Comparison of ENCODE assay signal across 16 cellular contexts in genomic region chr4:111793686-111794085, GRCh38.
DNase-seq lines count a peak whose midpoint lies in the region; ATAC-seq and TF ChIP-seq lines count a peak whose summit lies in the region.
"Had no signal": no experiment of that assay in that cellular context is flagged by ENCODE, and none has a peak within 500 bp of the region (broad histone marks: within the 10 kb centered on the region; RNA-seq: fewer than 3 reads in every experiment).

No MANE protein-coding gene starts in this region.

- H2AFZ ChIP-seq in H9 (ENCODE audit: low read length), result no peak overlapping the region

- H3K4me3 ChIP-seq in mesendoderm (ENCODE audit: low read length) (no peak overlapping the region), psoas muscle (no peak overlapping the region)

- H2AK5ac ChIP-seq in H9 (ENCODE audit: insufficient read length, low read length) (no peak overlapping the region), mesendoderm (ENCODE audit: low read length) (no peak overlapping the region)

- H3K18ac ChIP-seq in H9 (ENCODE audit: insufficient read length, low read depth, low read length) (no peak overlapping the region), mesendoderm (ENCODE audit: low read length) (no peak overlapping the region)

- H4K5ac ChIP-seq in H9 (ENCODE audit: insufficient read length, low read depth, low read length), result no peak overlapping the region
- no peak overlapping the region for H4K5ac ChIP-seq in mesendoderm (ENCODE audit: low read length)

- H3K4me1 Mint-ChIP-seq in H9 (peaks cover 26 to 28% of the 10 kb centered on the region in 2 experiments), brain (peaks cover 77% of the 10 kb centered on the region)

- H3K27ac ChIP-seq in H9 (ENCODE audit: insufficient read length, low read depth, low read length) (no peak overlapping the region), mesendoderm (ENCODE audit: low read depth, low read length) (no peak overlapping the region), psoas muscle (no peak overlapping the region)
- H3K27ac ChIP-seq: C4-2B had no signal

- no peak overlapping the region for H3K14ac ChIP-seq in H9 (ENCODE audit: insufficient read depth, low read length)

- no peaks in the 10 kb centered on the region for H3K9me3 ChIP-seq in H9 (ENCODE audit: control insufficient read depth, low read depth, low read length)
- no peaks in the 10 kb centered on the region for H3K9me3 ChIP-seq in psoas muscle
- H3K9me3 ChIP-seq: BE2C had no signal

- no peak overlapping the region for H2BK20ac ChIP-seq in H9 (ENCODE audit: low read depth, low read length, poor library complexity, severe bottlenecking)

- no peak overlapping the region for H2BK120ac ChIP-seq in H9 (ENCODE audit: low read depth, low read length, poor library complexity, severe bottlenecking)
- H2BK120ac ChIP-seq in mesendoderm (ENCODE audit: low read depth, low read length), result no peak overlapping the region

- no peak overlapping the region for H3K4ac ChIP-seq in H9 (ENCODE audit: low read depth, low read length)
- no peak overlapping the region for H3K4ac ChIP-seq in mesendoderm (ENCODE audit: low read depth, low read length)

- H4K8ac ChIP-seq in H9 (replicated peaks; ENCODE audit: insufficient read length, low read depth, low read length) (no peak overlapping the region), mesendoderm (ENCODE audit: low read depth, low read length) (no peak overlapping the region)

- H3K4me2 ChIP-seq in H9 (ENCODE audit: insufficient read depth, insufficient read length, low read length), result no peak overlapping the region
- no peak overlapping the region for H3K4me2 ChIP-seq in mesendoderm (ENCODE audit: low read length)

- no peak overlapping the region for H2BK12ac ChIP-seq in H9 (ENCODE audit: insufficient read length, low read depth, low read length)

- H3K27me3 ChIP-seq in H9 (ENCODE audit: insufficient read depth, low read length) (no peaks in the 10 kb centered on the region), mesendoderm (ENCODE audit: insufficient read depth, low read length, poor library complexity) (no peaks in the 10 kb centered on the region), psoas muscle (ENCODE audit: insufficient read depth in 3 of 3, low read length in 2 of 3) (peaks cover 0 to 10% (median 0%) of the 10 kb centered on the region in 3 donors)
- H3K27me3 ChIP-seq: BE2C had no signal

- no peaks in the 10 kb centered on the region for H3K36me3 ChIP-seq in mesendoderm (ENCODE audit: control insufficient read depth, insufficient read depth, low read length)
- no peaks in the 10 kb centered on the region for H3K36me3 ChIP-seq in psoas muscle (ENCODE audit: insufficient read depth in 1 of 2, low read depth in 1 of 2)
- H3K36me3 ChIP-seq: BE2C had no signal

- 0 out of 7 replicates have a peak overlapping the region, but pooled peaks of 2 of the 3 experiments have one; percentile 32 to 51 for H3K27ac Mint-ChIP-seq in H9
- peak overlapping the region in 4 of 5 experiments; percentile 50 to 92 (median 76) for H3K27ac Mint-ChIP-seq in brain
- H3K27ac Mint-ChIP-seq: CD8-positive, alpha-beta T cell had no signal

- H3K56ac ChIP-seq in H9 (ENCODE audit: insufficient read length, low read depth, low read length) (no peak overlapping the region), mesendoderm (ENCODE audit: low read length) (no peak overlapping the region)

- no peaks in the 10 kb centered on the region for H3K23me2 ChIP-seq in H9 (ENCODE audit: insufficient read length, low read depth, low read length, poor library complexity, severe bottlenecking)

- no peaks in the 10 kb centered on the region for H4K20me1 ChIP-seq in H9 (ENCODE audit: control insufficient read depth, insufficient read depth, insufficient read length)

- H3K27me3 Mint-ChIP-seq in H9 (ENCODE audit: low read depth), result peaks cover 12% of the 10 kb centered on the region
- H3K27me3 Mint-ChIP-seq in brain, result no peaks in the 10 kb centered on the region

- no peaks in the 10 kb centered on the region; the same call in 1 of the 2 replicates for H3K4me1 ChIP-seq in H9 (ENCODE audit: insufficient read depth, low read length)
- H3K4me1 ChIP-seq in mesendoderm (ENCODE audit: control insufficient read depth, low read depth, low read length), result peaks cover 2% of the 10 kb centered on the region
- H3K4me1 ChIP-seq in psoas muscle, result no peaks in the 10 kb centered on the region
- H3K4me1 ChIP-seq: BE2C had no signal

- H3K23ac ChIP-seq in H9 (ENCODE audit: insufficient read length, low read depth, low read length) (no peak overlapping the region), mesendoderm (ENCODE audit: low read length) (no peak overlapping the region)

- TF ChIP-seq CTCF in H9 (conservative IDR thresholded peaks at IDR 0.05), result no peak
- no peak for TF ChIP-seq CTCF in brain (conservative IDR thresholded peaks at IDR 0.05)
- TF ChIP-seq CTCF in psoas muscle (IDR thresholded peaks at IDR 0.05), result no peak

- H2BK15ac ChIP-seq in H9 (ENCODE audit: low read depth, low read length), result no peak overlapping the region
- H2BK15ac ChIP-seq in mesendoderm (replicated peaks; ENCODE audit: low read depth), result no peak overlapping the region

- H3K4me3 Mint-ChIP-seq in H9, result no peak overlapping the region
- peak overlapping the region in 3 of 5 experiments; percentile 2 to 65 (median 6) for H3K4me3 Mint-ChIP-seq in brain
- H3K4me3 Mint-ChIP-seq: CD8-positive, alpha-beta T cell had no signal

- no peaks in the 10 kb centered on the region for H3K36me3 Mint-ChIP-seq in H9 (ENCODE audit: insufficient read depth in 1 of 3, low read depth in 3 of 3)
- no peaks in the 10 kb centered on the region for H3K36me3 Mint-ChIP-seq in brain
- H3K36me3 Mint-ChIP-seq: CD8-positive, alpha-beta T cell had no signal

- H2BK5ac ChIP-seq in H9 (ENCODE audit: insufficient read length, low read length) (no peak overlapping the region), mesendoderm (ENCODE audit: low read length) (no peak overlapping the region)

- DNase-seq in H9 (no peak), NCI-H526 (lab: John Stamatoyannopoulos, UW) (peak; percentile 95 to 96), mesendoderm (peak; percentile 20), psoas muscle (no peak), CD1c-positive myeloid dendritic cell (ENCODE audit: extremely low spot score) (no peak)
- DNase-seq: BE2C; CD8-positive, alpha-beta T cell; COR-L47; DMS153; DND-41; GDM1; H7 had no signal

- H3K79me1 ChIP-seq in H9 (ENCODE audit: insufficient read depth, low read depth, low read length, poor library complexity, severe bottlenecking) (no peaks in the 10 kb centered on the region), mesendoderm (ENCODE audit: low read length) (no peaks in the 10 kb centered on the region)

- ATAC-seq in HG02981 (IDR thresholded peaks at IDR 0.05; ENCODE audit: unreplicated experiment), result no peak
- ATAC-seq in psoas muscle, result no peak
- no peak for ATAC-seq in GM21619 (IDR thresholded peaks at IDR 0.05; ENCODE audit: unreplicated experiment)
- ATAC-seq: CD8-positive, alpha-beta T cell had no signal

- H3K9ac ChIP-seq in H9 (ENCODE audit: extremely low read depth, insufficient read length, low read length) (no peak overlapping the region), mesendoderm (ENCODE audit: low read length) (no peak overlapping the region)

- H3T11ph ChIP-seq in H9 (ENCODE audit: low read length), result no peak overlapping the region

- H3K79me2 ChIP-seq in H9 (ENCODE audit: insufficient read depth, low read length) (no peaks in the 10 kb centered on the region), mesendoderm (ENCODE audit: control insufficient read depth, insufficient read depth, low read length) (no peaks in the 10 kb centered on the region)

- H3K9me3 Mint-ChIP-seq in H9 (no peaks in the 10 kb centered on the region), brain (no peaks in the 10 kb centered on the region)
- H3K9me3 Mint-ChIP-seq: CD8-positive, alpha-beta T cell had no signal

- H4K91ac ChIP-seq in H9 (ENCODE audit: insufficient read length, low read depth, low read length), result no peak overlapping the region

- intact Hi-C loops in psoas muscle (cut with DNase I), result no loop called here

Comparison
In these comparisons a context has a peak if more than half of its experiments do, and no peak if none do; other contexts are left out.
1. DNase-seq: peak in NCI-H526 (2 of 2) and mesendoderm (single experiment); none in H9 (single experiment), psoas muscle (0 of 2) and CD1c-positive myeloid dendritic cell (single experiment).
2. H3K4me3 Mint-ChIP-seq: peak in brain (3 of 5); none in H9 (0 of 2).